18 cellular contexts compared by ENCODE assay signal in the genomic region with DNA sequence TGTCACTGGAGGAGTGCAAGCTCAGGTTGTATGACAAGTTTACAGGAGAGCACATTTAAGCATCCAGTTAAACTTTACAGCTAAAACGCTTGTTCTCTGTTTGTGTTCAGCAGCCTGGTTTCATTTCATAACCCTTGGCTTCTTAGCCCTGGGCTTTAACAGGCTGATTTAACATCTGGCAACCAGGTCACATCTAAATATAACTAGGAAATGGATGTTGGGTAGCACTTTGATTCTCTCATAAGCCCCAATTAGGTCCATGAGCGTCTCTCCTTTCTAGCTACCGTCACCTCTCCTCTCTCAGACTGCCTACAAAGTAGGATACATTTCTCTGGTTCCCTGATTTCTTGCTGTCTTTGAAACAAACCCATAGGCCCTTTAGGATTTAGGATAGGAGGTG. TPM values are rescaled to one million over a fixed set of nuclear protein-coding genes. Genes with fewer than 3 reads are reported as not detected.
A peak's percentile ranks its signal among the peaks of the same experiment; 100 is the strongest.
DNase-seq lines count a peak whose midpoint lies in the region; ATAC-seq and TF ChIP-seq lines count a peak whose summit lies in the region.
"Had no signal": no experiment of that assay in that cellular context is flagged by ENCODE, and none has a peak within 500 bp of the region (broad histone marks: within the 10 kb centered on the region; RNA-seq: fewer than 3 reads in every experiment).

No MANE protein-coding gene starts in this region.

- no peaks in the 10 kb centered on the region for H3K36me3 ChIP-seq in breast epithelium
- H3K36me3 ChIP-seq: BLaER1, HAP-1 had no signal

- ATAC-seq in Right ventricle myocardium superior (ENCODE audit: poor library complexity) = peak; percentile 39
- ATAC-seq: CD8-positive, alpha-beta T cell had no signal

- no peak overlapping the region for H3K27ac ChIP-seq in breast epithelium
- H3K27ac ChIP-seq: BLaER1, C4-2B had no signal

- H3K4me3 ChIP-seq in HFF-Myc (replicated peaks; ENCODE audit: low read depth, low read length) = no peak overlapping the region
- no peak overlapping the region for H3K4me3 ChIP-seq in breast epithelium
- H3K4me3 ChIP-seq: BLaER1, HAP-1 had no signal

- intact Hi-C loops in Right ventricle myocardium superior (cut with DNase I) = no loop called here
- intact Hi-C loops in cardiac septum (cut with DNase I) = no loop called here
- intact Hi-C loops in breast epithelium (cut with DNase I; ENCODE audit: low total_unique reads) = no loop called here

- H3K9me3 ChIP-seq in breast epithelium = no peaks in the 10 kb centered on the region
- H3K9me3 ChIP-seq: BLaER1, Caco-2, HAP-1 had no signal

- H3K27me3 ChIP-seq in breast epithelium = peaks cover 0 to 42% of the 10 kb centered on the region in 2 donors

- TF ChIP-seq POLR2A in breast epithelium (IDR thresholded peaks at IDR 0.05) = no peak

- no peaks in the 10 kb centered on the region for H3K4me1 ChIP-seq in breast epithelium
- H3K4me1 ChIP-seq: Caco-2, HAP-1 had no signal

- DNase-seq in Right ventricle myocardium superior (no peak), cardiac septum (ENCODE audit: low spot score) (no peak), HFF-Myc (ENCODE audit: extremely low read depth, low read depth) (peak; percentile 4), fibroblast of gingiva (ENCODE audit: low read depth) (peak; percentile 2), NCI-H1436 (lab: John Stamatoyannopoulos, UW) (no peak), breast epithelium (ENCODE audit: low spot score in 2 of 2) (no peak)
- DNase-seq: Caco-2; CD4-positive, CD25-positive, alpha-beta regulatory T cell; CD8-positive, alpha-beta T cell; DMS153; DND-41; GOT3 had no signal

- TF ChIP-seq CTCF in HFF-Myc (IDR thresholded peaks at IDR 0.05; ENCODE audit: low read depth, low read length, missing control alignments) (no peak), breast epithelium (IDR thresholded peaks at IDR 0.05) (no peak)

RNA-seq across cellular contexts. Expression of a gene that starts 22.3 kb away (rescaled TPM):
- not detected for total RNA-seq in Right ventricle myocardium superior
- not detected for total RNA-seq in cardiac septum
- total RNA-seq in breast epithelium = not detected
- total RNA-seq: A172; A673; B cell; Caco-2; CD4-positive, CD25-positive, alpha-beta regulatory T cell; CD8-positive, alpha-beta T cell had no signal

RNA-seq across cellular contexts. Expression of a gene that starts 34.9 kb away (rescaled TPM):
- total RNA-seq in Right ventricle myocardium superior (not detected), cardiac septum (not detected), breast epithelium (not detected)
- total RNA-seq: A172; A673; B cell; Caco-2; CD4-positive, CD25-positive, alpha-beta regulatory T cell; CD8-positive, alpha-beta T cell had no signal

RNA-seq across cellular contexts. Expression of a gene that starts 48.7 kb away (rescaled TPM):
- total RNA-seq in Right ventricle myocardium superior (52.7 TPM), cardiac septum (31.2 TPM), breast epithelium (10 to 100 TPM; 71.8 to 87.2 (median 86.9) TPM)

Comparison
In these comparisons a context has a peak if more than half of its experiments do, and no peak if none do; other contexts are left out.
1. DNase-seq: peak in HFF-Myc (single experiment) and fibroblast of gingiva (single experiment); none in Right ventricle myocardium superior (single experiment), cardiac septum (single experiment), NCI-H1436 (single experiment) and breast epithelium (0 of 2).